ENCODE assay signal across 35 cellular contexts in genomic region chr4:70471897-70472296, GRCh38. TPM values are rescaled to one million over a fixed set of nuclear protein-coding genes. Genes with fewer than 3 reads are reported as not detected.
"Had no signal": no experiment of that assay in that cellular context is flagged by ENCODE, and none has a peak within 500 bp of the region (broad histone marks: within the 10 kb centered on the region; RNA-seq: fewer than 3 reads in every experiment).

MUC7 (plus strand) TSS chr4:70472197; CDS start chr4:70474022, 1,825 bp downstream.

- H3K4me3 Mint-ChIP-seq: activated CD4-positive, alpha-beta T cell treated with anti-CD3 and anti-CD28 coated beads, Interleukin-2, amount 10 ng/mL, durations not matched to agents 7 days and 5 days; activated CD8-positive, alpha-beta T cell treated with anti-CD3 and anti-CD28 coated beads for 36 hours; activated naive CD8-positive, alpha-beta T cell; activated T-cell treated with anti-CD3 and anti-CD28 coated beads, Interleukin-2, amount 50 U/mL, for 4 hours; activated T-helper 17 cell treated with anti-CD3 and anti-CD28 coated beads, Interleukin-2, amount 50 U/mL, for 72 hours; effector memory CD8-positive, alpha-beta T cell had no signal

- H3K4me1 ChIP-seq: esophagus squamous epithelium, gastroesophageal sphincter had no signal

- H3K27me3 ChIP-seq: brain microvascular endothelial cell, esophagus squamous epithelium, gastroesophageal sphincter had no signal

- H3K4me1 Mint-ChIP-seq: activated CD4-positive, alpha-beta T cell treated with anti-CD3 and anti-CD28 coated beads, Interleukin-2, amount 10 ng/mL, durations not matched to agents 7 days and 5 days; activated T-helper 17 cell treated with anti-CD3 and anti-CD28 coated beads, Interleukin-2, amount 50 U/mL, for 72 hours had no signal

- H3K27ac ChIP-seq: brain microvascular endothelial cell, esophagus squamous epithelium, gastroesophageal sphincter had no signal

- H3K27ac Mint-ChIP-seq: activated CD4-positive, alpha-beta T cell treated with anti-CD3 and anti-CD28 coated beads, Interleukin-2, amount 10 ng/mL, durations not matched to agents 7 days and 5 days; activated CD8-positive, alpha-beta T cell treated with anti-CD3 and anti-CD28 coated beads for 36 hours; activated naive CD8-positive, alpha-beta T cell; activated T-helper 17 cell treated with anti-CD3 and anti-CD28 coated beads, Interleukin-2, amount 50 U/mL, for 72 hours; effector memory CD8-positive, alpha-beta T cell had no signal

- H3K27me3 Mint-ChIP-seq: activated CD4-positive, alpha-beta T cell treated with anti-CD3 and anti-CD28 coated beads, Interleukin-2, amount 10 ng/mL, durations not matched to agents 7 days and 5 days; activated CD8-positive, alpha-beta T cell treated with anti-CD3 and anti-CD28 coated beads for 36 hours; activated naive CD8-positive, alpha-beta T cell; activated T-helper 17 cell treated with anti-CD3 and anti-CD28 coated beads, Interleukin-2, amount 50 U/mL, for 72 hours; effector memory CD8-positive, alpha-beta T cell had no signal

- DNase-seq: activated CD4-positive, alpha-beta T cell treated with anti-CD3 and anti-CD28 coated beads for 4 hours; activated CD4-positive, alpha-beta T cell treated with anti-CD3 and anti-CD28 coated beads, Interleukin-2, amount 10 ng/mL, durations not matched to agents 7 days and 5 days; activated CD4-positive, alpha-beta T cell treated with anti-CD3 and anti-CD28 coated beads, Interleukin-2, amount 50 U/mL, for 4 hours; activated CD4-positive, CD25-positive, alpha-beta regulatory T cell; activated CD4-positive, CD25-positive, alpha-beta regulatory T cell treated with anti-CD3 and anti-CD28 coated beads, Interleukin-2, amount 50 U/mL, for 72 hours; activated CD8-positive, alpha-beta memory T cell treated with anti-CD3 and anti-CD28 coated beads for 24 hours; activated CD8-positive, alpha-beta T cell treated with anti-CD3 and anti-CD28 coated beads for 36 hours; activated effector memory CD4-positive, alpha-beta T cell treated with Interleukin-2 at 50 U/mL for 16 hours; activated gamma-delta T cell treated with Interleukin-2 at 50 U/mL for 16 hours; activated naive CD4-positive, alpha-beta T cell treated with anti-CD3 and anti-CD28 coated beads, Interleukin-2, amount 50 U/mL, for 16 hours; activated naive CD4-positive, alpha-beta T cell treated with Interleukin-2 at 50 U/mL for 16 hours; activated T-cell treated with anti-CD3 and anti-CD28 coated beads, Interleukin-2, amount 50 U/mL, for 4 hours; amniotic stem cell; anterior cingulate cortex; brain microvascular endothelial cell; cortex of kidney; dermis blood vessel endothelial cell; effector CD4-positive, alpha-beta T cell; effector memory CD8-positive, alpha-beta T cell; esophagus squamous epithelium; foreskin melanocyte; T-helper 2 cell had no signal

- H3K4me3 ChIP-seq: esophagus squamous epithelium, gastroesophageal sphincter had no signal

- H3K36me3 Mint-ChIP-seq: activated naive CD8-positive, alpha-beta T cell had no signal

- H3K9me3 Mint-ChIP-seq: activated CD4-positive, alpha-beta T cell treated with anti-CD3 and anti-CD28 coated beads, Interleukin-2, amount 10 ng/mL, durations not matched to agents 7 days and 5 days had no signal

- H3K36me3 ChIP-seq: brain microvascular endothelial cell, esophagus squamous epithelium, gastroesophageal sphincter had no signal

RNA-seq across cellular contexts. Expression of gene MUC7, which starts in this region (rescaled TPM):
- total RNA-seq: activated CD4-positive, alpha-beta T cell treated with anti-CD3 and anti-CD28 coated beads, Interleukin-2, amount 10 ng/mL, durations not matched to agents 7 days and 5 days; activated CD8-positive, alpha-beta T cell treated with anti-CD3 and anti-CD28 coated beads for 36 hours; activated T-cell treated with anti-CD3 and anti-CD28 coated beads, Interleukin-2, amount 50 U/mL, for 4 hours; activated T-helper 17 cell treated with anti-CD3 and anti-CD28 coated beads, Interleukin-2, amount 50 U/mL, for 72 hours; astrocyte; bronchial epithelial cell; cardiac septum; chondrocyte; dermis blood vessel endothelial cell; esophagus squamous epithelium; fibroblast of lung; fibroblast of villous mesenchyme; gastroesophageal sphincter; glomerular endothelial cell; T-helper 1 cell treated with Interleukin-12 subunit alpha and Interleukin-12 subunit beta and Interleukin-4 antibody, amounts not matched to agents 30 ng/mL and 1 ng/mL, for 36 hours had no signal
- polyA plus RNA-seq: adipose tissue, esophagus, fibroblast of lung had no signal
